In the genomic region with DNA sequence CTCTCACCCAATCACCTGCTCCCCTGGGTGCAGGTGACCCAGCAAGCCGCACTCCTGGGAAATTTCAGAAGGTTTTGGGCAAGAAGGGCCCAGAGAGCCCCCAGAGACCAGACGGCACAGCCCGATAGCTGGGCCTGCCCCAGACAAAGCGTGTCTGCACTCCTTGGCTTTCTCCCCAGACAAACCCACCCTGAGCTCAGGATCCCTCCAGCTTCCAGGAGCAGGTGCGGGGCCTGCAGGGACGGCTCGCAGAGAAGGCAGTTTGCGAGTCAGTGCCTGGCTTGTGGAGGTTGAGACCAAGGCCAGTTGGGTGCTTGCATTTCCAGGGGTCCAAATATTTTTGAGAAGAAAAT, we compare ENCODE assay signal across 23 cellular contexts.
"Had no signal": no experiment of that assay in that cellular context is flagged by ENCODE, and none has a peak within 500 bp of the region (broad histone marks: within the 10 kb centered on the region; RNA-seq: fewer than 3 reads in every experiment).

No MANE protein-coding gene starts in this region.

- H3K27me3 Mint-ChIP-seq: activated naive CD8-positive, alpha-beta T cell treated with anti-CD3 and anti-CD28 coated beads for 36 hours had no signal

- H3K27ac Mint-ChIP-seq: activated B cell treated with CpG ODN at 0.5 μM for 24 hours; activated naive CD8-positive, alpha-beta T cell treated with anti-CD3 and anti-CD28 coated beads for 36 hours; natural killer cell; stimulated activated naive CD8-positive, alpha-beta T cell treated with anti-CD3 and anti-CD28 coated beads, Interleukin-15, Interleukin-2, amounts not matched to agents 100 ng/mL and 50 ng/mL, for 24 hours had no signal

- H3K36me3 Mint-ChIP-seq: activated naive CD8-positive, alpha-beta T cell treated with anti-CD3 and anti-CD28 coated beads for 36 hours; natural killer cell had no signal

- H3K36me3 ChIP-seq: ovary, right atrium auricular region, tibial artery had no signal

- H3K4me3 ChIP-seq: ovary, psoas muscle, right atrium auricular region, tibial artery had no signal

- DNase-seq: activated B cell treated with CpG ODN at 0.5 μM for 24 hours; activated CD4-positive, alpha-beta T cell treated with anti-CD3 and anti-CD28 coated beads for 4 hours; activated CD4-positive, alpha-beta T cell treated with anti-CD3 and anti-CD28 coated beads, Interleukin-2, amount 50 U/mL, for 48 hours; activated CD8-positive, alpha-beta memory T cell treated with anti-CD3 and anti-CD28 coated beads, Interleukin-2, amount 50 U/mL, for 48 hours; activated naive CD4-positive, alpha-beta T cell treated with Interleukin-2 at 50 U/mL for 16 hours; activated naive CD8-positive, alpha-beta T cell treated with anti-CD3 and anti-CD28 coated beads for 36 hours; activated T-cell treated with anti-CD3 and anti-CD28 coated beads, Interleukin-2, amount 50 U/mL, for 48 hours; central memory CD4-positive, alpha-beta T cell; dermis blood vessel endothelial cell; effector CD8-positive, alpha-beta T cell; foreskin melanocyte; hippocampal formation; left ventricle myocardium superior; mammary epithelial cell; midbrain; natural killer cell; ovary; stimulated activated CD4-positive, alpha-beta T cell treated with anti-CD3 and anti-CD28 coated beads, Interleukin-4, amount 100 ng/mL, for 24 hours; T-helper 9 cell; tibial artery had no signal

- H3K9me3 Mint-ChIP-seq: activated B cell treated with CpG ODN at 0.5 μM for 24 hours; activated naive CD8-positive, alpha-beta T cell treated with anti-CD3 and anti-CD28 coated beads for 36 hours; natural killer cell; stimulated activated naive CD8-positive, alpha-beta T cell treated with anti-CD3 and anti-CD28 coated beads, Interleukin-15, Interleukin-2, amounts not matched to agents 100 ng/mL and 50 ng/mL, for 24 hours had no signal

- H3K27ac ChIP-seq: ovary, psoas muscle, right atrium auricular region, tibial artery had no signal

- H3K27me3 ChIP-seq: ovary had no signal

- H3K4me1 ChIP-seq: psoas muscle had no signal

- H3K4me3 Mint-ChIP-seq: activated naive CD8-positive, alpha-beta T cell treated with anti-CD3 and anti-CD28 coated beads for 36 hours; natural killer cell; stimulated activated naive CD8-positive, alpha-beta T cell treated with anti-CD3 and anti-CD28 coated beads, Interleukin-15, Interleukin-2, amounts not matched to agents 100 ng/mL and 50 ng/mL, for 24 hours had no signal

- H3K9me3 ChIP-seq: ovary, psoas muscle, right atrium auricular region, tibial artery had no signal

- ATAC-seq: left ventricle myocardium superior, natural killer cell, psoas muscle had no signal
